ENCODE assay signal across 29 cellular contexts in genomic region chr2:10201201-10201600, GRCh38.
"Had no signal": no experiment of that assay in that cellular context is flagged by ENCODE, and none has a peak within 500 bp of the region (broad histone marks: within the 10 kb centered on the region; RNA-seq: fewer than 3 reads in every experiment).

No MANE protein-coding gene starts in this region.

- FAIRE-seq: astrocyte, bronchial epithelial cell, endothelial cell of umbilical vein had no signal

- H3K27ac ChIP-seq: brain microvascular endothelial cell, coronary artery, epithelial cell of prostate, esophagus squamous epithelium, WERI-Rb-1 had no signal

- ATAC-seq: activated CD4-positive, CD25-positive, alpha-beta regulatory T cell treated with anti-CD3 and anti-CD28 coated beads, Interleukin-2, amount 50 U/mL, for 24 hours; activated CD8-positive, alpha-beta T cell treated with anti-CD3 and anti-CD28 coated beads for 36 hours; activated T-cell treated with anti-CD3 and anti-CD28 coated beads, Interleukin-2, amount 50 U/mL, for 4 hours; activated T-helper 17 cell treated with anti-CD3 and anti-CD28 coated beads, Interleukin-2, amount 50 U/mL, for 72 hours; effector memory CD8-positive, alpha-beta T cell; T-cell had no signal

- H3K36me3 ChIP-seq: brain microvascular endothelial cell, esophagus squamous epithelium had no signal

- H3K9me3 ChIP-seq: esophagus squamous epithelium had no signal

- DNase-seq: activated B cell treated with CpG ODN at 0.5 μM for 24 hours; activated CD4-positive, alpha-beta T cell treated with anti-CD3 and anti-CD28 coated beads for 48 hours; activated CD4-positive, alpha-beta T cell treated with anti-CD3 and anti-CD28 coated beads, Interleukin-2, amount 50 U/mL, for 1 hour; activated CD4-positive, alpha-beta T cell treated with anti-CD3 and anti-CD28 coated beads, Interleukin-2, amount 50 U/mL, for 48 hours; activated CD8-positive, alpha-beta memory T cell treated with anti-CD3 and anti-CD28 coated beads for 24 hours; activated CD8-positive, alpha-beta T cell treated with anti-CD3 and anti-CD28 coated beads for 36 hours; activated effector memory CD4-positive, alpha-beta T cell treated with Interleukin-2 at 50 U/mL for 16 hours; activated gamma-delta T cell treated with Interleukin-2 at 50 U/mL for 16 hours; activated naive CD4-positive, alpha-beta T cell treated with anti-CD3 and anti-CD28 coated beads, Interleukin-2, amount 50 U/mL, for 16 hours; activated naive CD4-positive, alpha-beta T cell treated with Interleukin-2 at 50 U/mL for 16 hours; activated T-cell treated with anti-CD3 and anti-CD28 coated beads, Interleukin-2, amount 50 U/mL, for 4 hours; amniotic stem cell; anterior cingulate cortex; brain microvascular endothelial cell; dorsolateral prefrontal cortex; effector memory CD8-positive, alpha-beta T cell; esophagus squamous epithelium; foreskin melanocyte; glutamatergic neuron; T-cell; T1000; WERI-Rb-1 had no signal

- H3K4me1 ChIP-seq: esophagus squamous epithelium had no signal

- H3K4me3 ChIP-seq: coronary artery, dorsolateral prefrontal cortex, esophagus squamous epithelium had no signal

- H3K27me3 ChIP-seq: brain microvascular endothelial cell, dorsolateral prefrontal cortex, esophagus squamous epithelium had no signal
